Comparison of ENCODE assay signal across 12 cellular contexts in genomic region chr7:1062296-1063294, GRCh38. TPM values are rescaled to one million over a fixed set of nuclear protein-coding genes. Genes with fewer than 3 reads are reported as not detected.
DNase-seq lines count a peak whose midpoint lies in the region; ATAC-seq and TF ChIP-seq lines count a peak whose summit lies in the region.
"Had no signal": no experiment of that assay in that cellular context is flagged by ENCODE, and none has a peak within 500 bp of the region (broad histone marks: within the 10 kb centered on the region; RNA-seq: fewer than 3 reads in every experiment).

No MANE protein-coding gene starts in this region.

- peaks cover 4% of the 10 kb centered on the region for H3K36me3 Mint-ChIP-seq in T-helper 17 cell (ENCODE audit: low read depth)
- peaks cover 7% of the 10 kb centered on the region for H3K36me3 Mint-ChIP-seq in activated CD4-positive, alpha-beta memory T cell treated with anti-CD3 and anti-CD28 coated beads, Interleukin-2, amount 10 ng/mL, durations not matched to agents 7 days and 5 days (ENCODE audit: low read depth)
- H3K36me3 Mint-ChIP-seq: activated naive CD8-positive, alpha-beta T cell treated with anti-CD3 and anti-CD28 coated beads, Interleukin-2, amount 10 ng/mL, durations not matched to agents 7 days and 5 days had no signal

- H3K27ac Mint-ChIP-seq in T-helper 17 cell, result peak overlapping the region; percentile 57
- H3K27ac Mint-ChIP-seq in activated CD4-positive, alpha-beta memory T cell treated with anti-CD3 and anti-CD28 coated beads, Interleukin-2, amount 10 ng/mL, durations not matched to agents 7 days and 5 days, result no peak overlapping the region
- H3K27ac Mint-ChIP-seq: activated naive CD8-positive, alpha-beta T cell treated with anti-CD3 and anti-CD28 coated beads, Interleukin-2, amount 10 ng/mL, durations not matched to agents 7 days and 5 days had no signal

- peak; percentile 25 for TF ChIP-seq POLR2A in GM10847 (IDR thresholded peaks at IDR 0.05; ENCODE audit: extremely low read depth, insufficient read length)

- H3K9me3 ChIP-seq in T-helper 17 cell (ENCODE audit: control insufficient read depth, low read length, poor library complexity, severe bottlenecking), result no peaks in the 10 kb centered on the region

- CTCF ChIA-PET in activated CD4-positive, alpha-beta memory T cell treated with anti-CD3 and anti-CD28 coated beads, Interleukin-2, amount 10 ng/mL, durations not matched to agents 7 days and 5 days (lab: Charles Lee), result interaction anchor here (9.9 kb wide), 1 partner anchor 68 kb away, joined by 270 read pairs; no protein-coding TSS in a partner anchor

- H3K9me3 Mint-ChIP-seq in activated CD4-positive, alpha-beta memory T cell treated with anti-CD3 and anti-CD28 coated beads, Interleukin-2, amount 10 ng/mL, durations not matched to agents 7 days and 5 days, result no peaks in the 10 kb centered on the region
- H3K9me3 Mint-ChIP-seq: activated naive CD8-positive, alpha-beta T cell treated with anti-CD3 and anti-CD28 coated beads, Interleukin-2, amount 10 ng/mL, durations not matched to agents 7 days and 5 days had no signal

- POLR2A ChIA-PET in activated CD4-positive, alpha-beta memory T cell treated with anti-CD3 and anti-CD28 coated beads, Interleukin-2, amount 10 ng/mL, durations not matched to agents 7 days and 5 days (lab: Charles Lee), result no interaction called here

- no peak overlapping the region for H3K4me3 Mint-ChIP-seq in T-helper 17 cell
- no peak overlapping the region for H3K4me3 Mint-ChIP-seq in activated CD4-positive, alpha-beta memory T cell treated with anti-CD3 and anti-CD28 coated beads, Interleukin-2, amount 10 ng/mL, durations not matched to agents 7 days and 5 days
- H3K4me3 Mint-ChIP-seq: activated naive CD8-positive, alpha-beta T cell treated with anti-CD3 and anti-CD28 coated beads, Interleukin-2, amount 10 ng/mL, durations not matched to agents 7 days and 5 days had no signal

- peaks cover 8% of the 10 kb centered on the region for H3K27me3 Mint-ChIP-seq in T-helper 17 cell
- H3K27me3 Mint-ChIP-seq in activated CD4-positive, alpha-beta memory T cell treated with anti-CD3 and anti-CD28 coated beads, Interleukin-2, amount 10 ng/mL, durations not matched to agents 7 days and 5 days, result peaks cover 1% of the 10 kb centered on the region
- H3K27me3 Mint-ChIP-seq: activated naive CD8-positive, alpha-beta T cell treated with anti-CD3 and anti-CD28 coated beads, Interleukin-2, amount 10 ng/mL, durations not matched to agents 7 days and 5 days had no signal

- H3K4me1 Mint-ChIP-seq in T-helper 17 cell, result peaks cover 23% of the 10 kb centered on the region
- peaks cover 21% of the 10 kb centered on the region for H3K4me1 Mint-ChIP-seq in activated CD4-positive, alpha-beta memory T cell treated with anti-CD3 and anti-CD28 coated beads, Interleukin-2, amount 10 ng/mL, durations not matched to agents 7 days and 5 days
- H3K4me1 Mint-ChIP-seq: activated naive CD8-positive, alpha-beta T cell treated with anti-CD3 and anti-CD28 coated beads, Interleukin-2, amount 10 ng/mL, durations not matched to agents 7 days and 5 days had no signal

- ATAC-seq in GM19455 (IDR thresholded peaks at IDR 0.05; ENCODE audit: unreplicated experiment) (peak; percentile 54), HG03064 (IDR thresholded peaks at IDR 0.05; ENCODE audit: low read depth, unreplicated experiment) (peak; percentile 52), T-helper 17 cell (peak; percentile 9)
- ATAC-seq: HCT116 had no signal

- DNase-seq in T-helper 17 cell (no peak), NCI-H2107 (lab: John Stamatoyannopoulos, UW) (no peak), amygdala (lab: John Stamatoyannopoulos, UW) (no peak)
- DNase-seq in activated CD4-positive, alpha-beta memory T cell treated with anti-CD3 and anti-CD28 coated beads, Interleukin-2, amount 10 ng/mL, durations not matched to agents 7 days and 5 days, result no peak
- DNase-seq in NK-92 treated with Interleukin-12 subunit alpha and Interleukin-12 subunit beta, amount 100 ng/mL, for 24 hours (lab: John Stamatoyannopoulos, UW), result no peak
- DNase-seq: activated naive CD8-positive, alpha-beta T cell treated with anti-CD3 and anti-CD28 coated beads, Interleukin-2, amount 10 ng/mL, durations not matched to agents 7 days and 5 days; NCI-H1694 treated with DMSO at 0.1 percent for 48 hours; T-helper 9 cell had no signal

RNA-seq across cellular contexts. Expression of gene GPR146, which starts 18.2 kb away (rescaled TPM):
- 10 to 100 TPM; 17.9 to 22.2 TPM for total RNA-seq in T-helper 17 cell
- 10 to 100 TPM; 10.0 to 10.1 TPM for total RNA-seq in activated CD4-positive, alpha-beta memory T cell treated with anti-CD3 and anti-CD28 coated beads, Interleukin-2, amount 10 ng/mL, durations not matched to agents 7 days and 5 days

RNA-seq across cellular contexts. Expression of gene GPER1, which starts 25.3 kb away (rescaled TPM):
- under 1 TPM in 1 of 2 donors, not detected in 1; 0.25 TPM for total RNA-seq in T-helper 17 cell
- total RNA-seq in activated CD4-positive, alpha-beta memory T cell treated with anti-CD3 and anti-CD28 coated beads, Interleukin-2, amount 10 ng/mL, durations not matched to agents 7 days and 5 days, result under 1 TPM in 1 of 2 experiments, not detected in 1; 0.15 TPM
